15 cellular contexts compared by ENCODE assay signal in the genomic region with DNA sequence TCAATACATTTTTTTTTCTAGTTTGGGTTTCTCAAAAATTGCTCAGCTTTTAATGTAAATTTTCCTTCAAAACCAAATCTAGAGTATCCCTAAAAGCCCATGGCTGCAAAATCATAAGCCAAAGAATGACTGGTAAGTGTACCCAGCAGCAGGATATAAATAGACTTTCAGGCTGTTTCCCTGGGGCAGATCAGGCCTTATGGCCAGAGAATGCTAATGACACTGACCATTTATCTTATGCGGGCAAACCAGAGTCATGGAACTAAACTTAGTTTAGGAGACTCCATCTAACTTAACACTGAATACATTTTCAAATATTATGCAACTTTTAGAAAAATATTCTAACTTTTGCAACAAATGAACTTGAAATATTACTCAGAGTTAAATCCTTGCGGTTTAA. TPM values are rescaled to one million over a fixed set of nuclear protein-coding genes. Genes with fewer than 3 reads are reported as not detected.
DNase-seq lines count a peak whose midpoint lies in the region; ATAC-seq and TF ChIP-seq lines count a peak whose summit lies in the region.
"Had no signal": no experiment of that assay in that cellular context is flagged by ENCODE, and none has a peak within 500 bp of the region (broad histone marks: within the 10 kb centered on the region; RNA-seq: fewer than 3 reads in every experiment).

No MANE protein-coding gene starts in this region.

- TF ChIP-seq CTCF in AG10803 (conservative IDR thresholded peaks at IDR 0.05; ENCODE audit: low read length): no peak
- no peak for TF ChIP-seq CTCF in fibroblast of the aortic adventitia (IDR thresholded peaks at IDR 0.05; ENCODE audit: insufficient read depth, low read length)

- no peak for ATAC-seq in T-cell (replicated peaks in 1 of 4)
- ATAC-seq in GM19467 (IDR thresholded peaks at IDR 0.05; ENCODE audit: unreplicated experiment): no peak
- ATAC-seq: activated CD8-positive, alpha-beta T cell treated with anti-CD3 and anti-CD28 coated beads, Interleukin-2, amount 10 ng/mL, durations not matched to agents 7 days and 5 days had no signal

- H3K4me3 Mint-ChIP-seq in T-cell: no peak overlapping the region
- H3K4me3 Mint-ChIP-seq: activated CD8-positive, alpha-beta T cell treated with anti-CD3 and anti-CD28 coated beads, Interleukin-2, amount 10 ng/mL, durations not matched to agents 7 days and 5 days had no signal

- H3K4me2 ChIP-seq in trophoblast cell (ENCODE audit: low read length): no peak overlapping the region

- H3K79me2 ChIP-seq in trophoblast cell (ENCODE audit: control insufficient read depth, insufficient read depth, low read length, poor library complexity): peaks cover 3% of the 10 kb centered on the region

- H2AFZ ChIP-seq in trophoblast cell (ENCODE audit: insufficient read depth, low read length, poor library complexity): no peak overlapping the region

- POLR2A ChIA-PET in T-cell (lab: Charles Lee): interaction anchor here in 1 of 2 donors (0.6 kb wide), 1 partner anchor 11 kb away, joined by 4 read pairs; no protein-coding TSS in a partner anchor

- H2BK12ac ChIP-seq in trophoblast cell (ENCODE audit: low read length): no peak overlapping the region

- peaks cover 15 to 25% of the 10 kb centered on the region in 2 experiments for H3K36me3 ChIP-seq in trophoblast cell (ENCODE audit: control insufficient read depth in 1 of 2, insufficient read depth in 2 of 2, low read length in 2 of 2)

- WGBS in trophoblast cell (ENCODE audit: extremely low coverage, insufficient coverage, insufficient read length): no CpG with 5 or more reads among the region's 2 CpGs

- no peak overlapping the region for H2AK5ac ChIP-seq in trophoblast cell (ENCODE audit: low read length)

- H3K4me1 ChIP-seq in trophoblast cell (ENCODE audit: control insufficient read depth in 1 of 2, insufficient read depth in 2 of 2, low read length in 2 of 2): peaks cover 2 to 6% of the 10 kb centered on the region in 2 experiments

- H3K4me1 Mint-ChIP-seq in T-cell: peaks cover 50 to 64% (median 62%) of the 10 kb centered on the region in 3 donors

- no peak overlapping the region for H3K27ac ChIP-seq in trophoblast cell (ENCODE audit: low read depth, low read length)

- no peaks in the 10 kb centered on the region for H3K27me3 Mint-ChIP-seq in T-cell

- H3K27me3 ChIP-seq in trophoblast cell (ENCODE audit: insufficient read depth, low read length): no peaks in the 10 kb centered on the region

- H2BK5ac ChIP-seq in trophoblast cell (ENCODE audit: low read depth, low read length, poor library complexity): no peak overlapping the region

- no peak overlapping the region for H2BK120ac ChIP-seq in trophoblast cell (ENCODE audit: insufficient read depth, low read length, poor library complexity)

- H3K4ac ChIP-seq in trophoblast cell (ENCODE audit: low read depth, low read length): no peak overlapping the region

- peaks cover 59% of the 10 kb centered on the region for H3K36me3 Mint-ChIP-seq in T-cell

- H3K4me3 ChIP-seq in AG10803 (ENCODE audit: low read length) (no peak overlapping the region), fibroblast of the aortic adventitia (ENCODE audit: low read depth, low read length) (no peak overlapping the region), trophoblast cell (ENCODE audit: low read depth, low read length) (no peak overlapping the region)

- no peak overlapping the region for H3K23ac ChIP-seq in trophoblast cell (ENCODE audit: low read length)

- no peak overlapping the region for H3K14ac ChIP-seq in trophoblast cell (ENCODE audit: low read length)

- no peaks in the 10 kb centered on the region for H3K9me3 ChIP-seq in trophoblast cell (ENCODE audit: insufficient read depth, low read depth, low read length)

- no peak overlapping the region for H4K91ac ChIP-seq in trophoblast cell (ENCODE audit: low read depth, low read length)

- H3K9ac ChIP-seq in trophoblast cell (ENCODE audit: low read length): no peak overlapping the region

- H3K18ac ChIP-seq in trophoblast cell (ENCODE audit: low read length): no peak overlapping the region

- in situ Hi-C loops in SK-MEL-5 (cut with HindIII; ENCODE audit: low pct_unique_long_range_greater_than_20kb, low sequenced_read_pairs): no loop called here

- no peaks in the 10 kb centered on the region for H3K9me3 Mint-ChIP-seq in T-cell

- no peak overlapping the region for H3K27ac Mint-ChIP-seq in T-cell
- H3K27ac Mint-ChIP-seq: activated CD8-positive, alpha-beta T cell treated with anti-CD3 and anti-CD28 coated beads, Interleukin-2, amount 10 ng/mL, durations not matched to agents 7 days and 5 days had no signal

- CTCF ChIA-PET in T-cell (lab: Charles Lee): interaction anchor here (0.5 to 1.1 kb wide), 4 partner anchors 14 to 694 kb away, joined by 3 to 4 read pairs (median 3); no protein-coding TSS in a partner anchor

- H4K12ac ChIP-seq in trophoblast cell (ENCODE audit: low read depth, low read length): no peak overlapping the region

- DNase-seq in AG10803 (ENCODE audit: low read depth) (peak; percentile 38), SK-MEL-5 (ENCODE audit: low read depth, low spot score) (peak; percentile 29), fibroblast of the aortic adventitia (ENCODE audit: low read depth) (peak; percentile 35), trophoblast cell (peak; percentile 85 to 94), HT-29 (ENCODE audit: low spot score) (no peak), NCI-H345 treated with DMSO at 0.1 percent for 48 hours (lab: John Stamatoyannopoulos, UW; ENCODE audit: unreplicated experiment) (no peak), T-cell (no peak)
- DNase-seq: activated CD8-positive, alpha-beta T cell treated with anti-CD3 and anti-CD28 coated beads, Interleukin-2, amount 10 ng/mL, durations not matched to agents 7 days and 5 days; activated gamma-delta T cell treated with Interleukin-2 at 50 U/mL for 16 hours; NCI-H510A; small intestine had no signal

- peaks cover 11% of the 10 kb centered on the region for H3K79me1 ChIP-seq in trophoblast cell (ENCODE audit: low read length)

- no peak overlapping the region for H4K8ac ChIP-seq in trophoblast cell (ENCODE audit: low read depth, low read length)

RNA-seq across cellular contexts. Expression of gene OSER1, which starts 7.4 kb away (rescaled TPM):
- total RNA-seq in SK-MEL-5 (2014; rRNA removed; shearing (Covaris generic)): 49.6 and 50.9 TPM in 2 replicates
- polyA plus RNA-seq in SK-MEL-5 (2015; cell fraction: cytosol; rRNA removed): 22.0 and 23.9 TPM in 2 replicates
- 50.6 and 60.6 TPM in 2 replicates for polyA plus RNA-seq in SK-MEL-5 (2015; cell fraction: nucleus; rRNA removed)
- total RNA-seq in fibroblast of the aortic adventitia (ENCODE audit: low replicate concordance): 12.6 and 45.1 TPM in 2 replicates
- 61.8 and 64.9 TPM in 2 replicates for polyA plus RNA-seq in trophoblast cell (2013)
- 44.3 and 46.3 TPM in 2 replicates for total RNA-seq in HT-29 (2014; rRNA removed; shearing (Covaris generic))
- total RNA-seq in T-cell: 10 to 100 TPM; 28.7 to 96.7 (median 35.4) TPM

RNA-seq across cellular contexts. Expression of gene JPH2, which starts 16.2 kb away (rescaled TPM):
- 0.08 and 0.13 TPM in 2 replicates for total RNA-seq in SK-MEL-5 (2014; rRNA removed; shearing (Covaris generic))
- 0.08 TPM in 1 of 2 replicates, not detected in the other for polyA plus RNA-seq in SK-MEL-5 (2015; cell fraction: cytosol; rRNA removed)
- polyA plus RNA-seq in SK-MEL-5 (2015; cell fraction: nucleus; rRNA removed): not detected in 2 replicates
- total RNA-seq in fibroblast of the aortic adventitia (ENCODE audit: low replicate concordance): under 0.01 and 0.82 TPM in 2 replicates
- 13.7 and 14.2 TPM in 2 replicates for polyA plus RNA-seq in trophoblast cell (2013)
- 0.03 and 0.18 TPM in 2 replicates for total RNA-seq in HT-29 (2014; rRNA removed; shearing (Covaris generic))
- total RNA-seq in T-cell: under 1 TPM in 3 of 5 donors, not detected in 2; 0.06 to 0.15 (median 0.09) TPM
- polyA plus RNA-seq: neural cell had no signal

RNA-seq across cellular contexts. Expression of gene GDAP1L1, which starts 43.9 kb away (rescaled TPM):
- total RNA-seq in SK-MEL-5 (2014; rRNA removed; shearing (Covaris generic)): 0.43 TPM in 1 of 2 replicates, not detected in the other
- polyA plus RNA-seq in SK-MEL-5 (2015; cell fraction: cytosol; rRNA removed): 0.24 and 0.30 TPM in 2 replicates
- polyA plus RNA-seq in SK-MEL-5 (2015; cell fraction: nucleus; rRNA removed): 1.5 TPM in 1 of 2 replicates, not detected in the other
- total RNA-seq in fibroblast of the aortic adventitia (ENCODE audit: low replicate concordance) (0.18 and 0.90 TPM in 2 replicates), T-cell (not detected)
- polyA plus RNA-seq in trophoblast cell (2013): 0.01 and 0.06 TPM in 2 replicates
- not detected in 2 replicates for total RNA-seq in HT-29 (2014; rRNA removed; shearing (Covaris generic))
- total RNA-seq: activated CD8-positive, alpha-beta T cell treated with anti-CD3 and anti-CD28 coated beads, Interleukin-2, amount 10 ng/mL, durations not matched to agents 7 days and 5 days; liver; subcutaneous adipose tissue had no signal
- polyA plus RNA-seq: liver had no signal

Comparison
In these comparisons a context has a peak if more than half of its experiments do, and no peak if none do; other contexts are left out.
1. DNase-seq: peak in AG10803 (single experiment), SK-MEL-5 (single experiment), fibroblast of the aortic adventitia (single experiment) and trophoblast cell (2 of 2); none in HT-29 (single experiment), NCI-H345 treated with DMSO at 0.1 percent for 48 hours (single experiment) and T-cell (0 of 34).